1 cellular context compared by ENCODE assay signal in genomic region chr4:185566425-185566824, GRCh38.
TF ChIP-seq lines count a peak whose summit lies in the region.

No MANE protein-coding gene starts in this region.

TF ChIP-seq in GM12878, 131 proteins besides CTCF, POLR2A, EP300 and RAD21 (continued from another document and continues in another):
- TF ChIP-seq E2F8 (IDR thresholded peaks at IDR 0.05; ENCODE audit: low read depth, partially characterized antibody) (no peak), EED (IDR thresholded peaks at IDR 0.05; ENCODE audit: low read depth) (no peak), KDM1A (IDR thresholded peaks at IDR 0.05; ENCODE audit: borderline replicate concordance) (no peak), RELA (IDR thresholded peaks at IDR 0.05; ENCODE audit: borderline replicate concordance, partially characterized antibody) (no peak), SPI1 (IDR thresholded peaks at IDR 0.05; ENCODE audit: borderline replicate concordance, insufficient read depth, low read depth, low read length) (peak; percentile 22; the same call in 1 of the 2 replicates), TAF1 (IDR thresholded peaks at IDR 0.05; ENCODE audit: borderline replicate concordance, low read depth, low read length) (no peak), NFIC (IDR thresholded peaks at IDR 0.05; ENCODE audit: low read depth, low read length) (peak; percentile 67; the same call in 1 of the 2 replicates), SUZ12 (IDR thresholded peaks at IDR 0.05; ENCODE audit: unreplicated experiment) (no peak), NBN (IDR thresholded peaks at IDR 0.05) (no peak), FOXK2 (IDR thresholded peaks at IDR 0.05) (no peak), MTA2 (IDR thresholded peaks at IDR 0.05; ENCODE audit: low read depth) (no peak), HDAC2 (IDR thresholded peaks at IDR 0.05) (no peak), RUNX3 (IDR thresholded peaks at IDR 0.05; ENCODE audit: low read length) (peak; percentile 88), ZNF207 (IDR thresholded peaks at IDR 0.05; ENCODE audit: borderline replicate concordance) (no peak), TCF3 (IDR thresholded peaks at IDR 0.05; ENCODE audit: borderline replicate concordance, insufficient read depth, low read depth, low read length) (no peak), GABPA (IDR thresholded peaks at IDR 0.05; ENCODE audit: low read depth) (no peak), PBX3 (IDR thresholded peaks at IDR 0.05; ENCODE audit: insufficient replicate concordance, low read depth, low read length) (no peak), SRF (IDR thresholded peaks at IDR 0.05; ENCODE audit: low read depth in 2 of 2, low read length in 2 of 2) (no peak), BCL11A (IDR thresholded peaks at IDR 0.05; ENCODE audit: low read depth, low read length) (0 out of 2 replicates have a peak, but pooled peaks have one; percentile 27), HCFC1 (IDR thresholded peaks at IDR 0.05; ENCODE audit: low read length) (no peak), BCLAF1 (IDR thresholded peaks at IDR 0.05) (no peak), CREB1 (IDR thresholded peaks at IDR 0.05; ENCODE audit: low read depth) (no peak), JUND (IDR thresholded peaks at IDR 0.05; ENCODE audit: low read depth, low read length) (no peak), PRDM15 (CRISPR knock-in tag; IDR thresholded peaks at IDR 0.05) (no peak), ZBTB11 (CRISPR knock-in tag; IDR thresholded peaks at IDR 0.05) (no peak), SKIL (IDR thresholded peaks at IDR 0.05; ENCODE audit: low read depth, poor library complexity, severe bottlenecking) (no peak), BCL3 (IDR thresholded peaks at IDR 0.05; ENCODE audit: borderline replicate concordance, insufficient read depth, low read depth, low read length, poor library complexity, severe bottlenecking) (peak; percentile 16), BHLHE40 (IDR thresholded peaks at IDR 0.05; ENCODE audit: borderline replicate concordance in 1 of 2, low read depth in 2 of 2, low read length in 1 of 2) (no peak), E2F4 (IDR thresholded peaks at IDR 0.05; ENCODE audit: low read depth, low read length) (no peak), SMAD1 (IDR thresholded peaks at IDR 0.05; ENCODE audit: low read depth, partially characterized antibody) (no peak), RELB (IDR thresholded peaks at IDR 0.05; ENCODE audit: low read depth) (no peak), ATF2 (IDR thresholded peaks at IDR 0.05; ENCODE audit: low read length) (no peak; the same call in 1 of the 2 replicates), JUNB (IDR thresholded peaks at IDR 0.05) (peak; percentile 74)
